Comparison of ENCODE assay signal across 24 cellular contexts in genomic region chr1:188371295-188371806, GRCh38.
"Had no signal": no experiment of that assay in that cellular context is flagged by ENCODE, and none has a peak within 500 bp of the region (broad histone marks: within the 10 kb centered on the region; RNA-seq: fewer than 3 reads in every experiment).

No MANE protein-coding gene starts in this region.

- FAIRE-seq: colon had no signal

- H3K27ac Mint-ChIP-seq: activated CD8-positive, alpha-beta memory T cell treated with anti-CD3 and anti-CD28 coated beads, Interleukin-2, amount 10 ng/mL, durations not matched to agents 7 days and 5 days; activated CD8-positive, alpha-beta T cell treated with anti-CD3 and anti-CD28 coated beads for 36 hours; activated naive CD4-positive, alpha-beta T cell treated with anti-CD3 and anti-CD28 coated beads, Interleukin-2, amount 50 U/mL, for 24 hours; activated T-cell treated with anti-CD3 and anti-CD28 coated beads, Interleukin-2, amount 50 U/mL, for 24 hours; activated T-helper 1 cell treated with anti-CD3 and anti-CD28 coated beads, Interleukin-12 subunit alpha, Interleukin-12 subunit beta, Interleukin-2, Interleukin-4 antibody, amounts not matched to agents 30 ng/mL and 10 ng/mL and 1 ng/mL, durations not matched to agents 14 hours and 24 hours and 36 hours had no signal

- H3K4me1 Mint-ChIP-seq: activated CD8-positive, alpha-beta memory T cell treated with anti-CD3 and anti-CD28 coated beads, Interleukin-2, amount 10 ng/mL, durations not matched to agents 7 days and 5 days; activated naive CD4-positive, alpha-beta T cell treated with anti-CD3 and anti-CD28 coated beads, Interleukin-2, amount 50 U/mL, for 24 hours had no signal

- H3K27me3 ChIP-seq: MG63 had no signal

- H3K27ac ChIP-seq: PC-9, WERI-Rb-1 had no signal

- ATAC-seq: activated CD8-positive, alpha-beta memory T cell treated with anti-CD3 and anti-CD28 coated beads, Interleukin-2, amount 10 ng/mL, durations not matched to agents 7 days and 5 days; activated CD8-positive, alpha-beta T cell treated with anti-CD3 and anti-CD28 coated beads for 36 hours had no signal

- H3K27me3 Mint-ChIP-seq: activated CD8-positive, alpha-beta memory T cell treated with anti-CD3 and anti-CD28 coated beads, Interleukin-2, amount 10 ng/mL, durations not matched to agents 7 days and 5 days; activated CD8-positive, alpha-beta T cell treated with anti-CD3 and anti-CD28 coated beads for 36 hours; activated naive CD4-positive, alpha-beta T cell treated with anti-CD3 and anti-CD28 coated beads, Interleukin-2, amount 50 U/mL, for 24 hours; activated T-cell treated with anti-CD3 and anti-CD28 coated beads, Interleukin-2, amount 50 U/mL, for 24 hours had no signal

- H3K36me3 ChIP-seq: MG63, WERI-Rb-1 had no signal

- H3K4me3 Mint-ChIP-seq: activated CD8-positive, alpha-beta memory T cell treated with anti-CD3 and anti-CD28 coated beads, Interleukin-2, amount 10 ng/mL, durations not matched to agents 7 days and 5 days; activated CD8-positive, alpha-beta T cell treated with anti-CD3 and anti-CD28 coated beads for 36 hours; activated naive CD4-positive, alpha-beta T cell treated with anti-CD3 and anti-CD28 coated beads, Interleukin-2, amount 50 U/mL, for 24 hours; activated T-cell treated with anti-CD3 and anti-CD28 coated beads, Interleukin-2, amount 50 U/mL, for 24 hours; activated T-helper 1 cell treated with anti-CD3 and anti-CD28 coated beads, Interleukin-12 subunit alpha, Interleukin-12 subunit beta, Interleukin-2, Interleukin-4 antibody, amounts not matched to agents 30 ng/mL and 10 ng/mL and 1 ng/mL, durations not matched to agents 14 hours and 24 hours and 36 hours had no signal

- DNase-seq: activated CD4-positive, alpha-beta T cell treated with anti-CD3 and anti-CD28 coated beads for 4 hours; activated CD8-positive, alpha-beta memory T cell treated with anti-CD3 and anti-CD28 coated beads, Interleukin-2, amount 10 ng/mL, durations not matched to agents 7 days and 5 days; activated CD8-positive, alpha-beta T cell treated with anti-CD3 and anti-CD28 coated beads for 36 hours; activated effector memory CD4-positive, alpha-beta T cell treated with Interleukin-2 at 50 U/mL for 16 hours; activated naive CD4-positive, alpha-beta T cell; activated T-cell treated with anti-CD3 and anti-CD28 coated beads, Interleukin-2, amount 50 U/mL, for 24 hours; cerebellar nuclear complex; MG63; MV-4-11; NCI-H1092 treated with DMSO at 0.1 percent for 48 hours; NCI-H1417 treated with DMSO at 0.1 percent for 48 hours; NCI-H1694; NCI-H2029; NCI-H2107; NCI-H2171 treated with DMSO at 0.1 percent for 48 hours; NCI-H226; NCI-H510A; PC-9; SHP77 treated with DMSO at 0.1 percent for 48 hours; T-helper 1 cell; WERI-Rb-1 had no signal

- H3K36me3 Mint-ChIP-seq: activated CD8-positive, alpha-beta memory T cell treated with anti-CD3 and anti-CD28 coated beads, Interleukin-2, amount 10 ng/mL, durations not matched to agents 7 days and 5 days; activated naive CD4-positive, alpha-beta T cell treated with anti-CD3 and anti-CD28 coated beads, Interleukin-2, amount 50 U/mL, for 24 hours had no signal

- H3K4me3 ChIP-seq: MG63, PC-9 had no signal

- H3K4me2 ChIP-seq: PC-9 had no signal

- H2AFZ ChIP-seq: PC-9 had no signal

- H3K9me3 Mint-ChIP-seq: activated naive CD4-positive, alpha-beta T cell treated with anti-CD3 and anti-CD28 coated beads, Interleukin-2, amount 50 U/mL, for 24 hours; activated T-helper 1 cell treated with anti-CD3 and anti-CD28 coated beads, Interleukin-12 subunit alpha, Interleukin-12 subunit beta, Interleukin-2, Interleukin-4 antibody, amounts not matched to agents 30 ng/mL and 10 ng/mL and 1 ng/mL, durations not matched to agents 14 hours and 24 hours and 36 hours had no signal
